Comparison of ENCODE assay signal across 1 cellular context in genomic region chr7:132078891-132079735, GRCh38.
TF ChIP-seq lines count a peak whose summit lies in the region.

No MANE protein-coding gene starts in this region.

TF ChIP-seq in K562, 482 proteins besides CTCF, POLR2A, EP300 and RAD21 (continued from another document):
- TF ChIP-seq CHD7 (IDR thresholded peaks at IDR 0.05; ENCODE audit: low read depth, low read length) (no peak), ZNF263 (CRISPR knock-in tag; IDR thresholded peaks at IDR 0.05; ENCODE audit: borderline replicate concordance) (no peak), CREB5 (CRISPR knock-in tag; IDR thresholded peaks at IDR 0.05) (no peak)
TF ChIP-seq in K562: peak in this region for 0.
